Comparison of ENCODE assay signal across 8 cellular contexts in the genomic region with DNA sequence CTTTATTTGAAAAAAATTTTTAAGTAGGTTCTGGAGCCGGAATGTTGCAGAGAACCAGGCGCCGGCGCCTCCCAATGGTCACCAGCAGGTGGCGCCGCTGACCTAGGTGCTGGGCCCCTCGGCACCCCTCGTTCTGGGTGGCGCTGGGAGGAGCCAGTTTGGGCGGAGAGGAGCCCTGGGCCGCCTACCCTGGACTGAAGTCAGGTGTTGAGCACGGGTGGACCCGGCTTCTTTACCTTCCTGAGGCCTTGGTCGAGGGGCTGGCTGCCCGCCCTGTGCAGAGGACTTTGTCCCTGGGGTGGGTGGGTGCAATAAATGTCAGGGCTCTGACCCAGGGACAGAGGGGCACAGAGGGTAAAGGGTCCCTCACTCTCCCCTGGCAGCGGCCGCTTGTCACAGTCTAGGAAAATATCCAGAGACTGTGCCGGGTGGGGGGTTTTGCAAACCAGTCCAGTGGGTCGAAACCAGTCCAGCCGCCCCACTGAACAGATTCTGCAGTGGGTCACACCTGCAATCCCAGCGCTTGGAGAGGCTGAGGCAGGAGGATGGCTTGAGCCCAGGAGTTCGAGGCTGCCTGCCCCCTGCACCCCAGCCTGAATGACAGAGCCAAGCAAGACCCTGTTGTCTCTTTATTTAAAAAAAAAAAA. TPM values are rescaled to one million over a fixed set of nuclear protein-coding genes. Genes with fewer than 3 reads are reported as not detected.
DNase-seq lines count a peak whose midpoint lies in the region; ATAC-seq and TF ChIP-seq lines count a peak whose summit lies in the region.

No MANE protein-coding gene starts in this region.

- WGBS in lung, 2 donors = 22 to 33% methylated on average over 22 of the region's 22 CpGs

- no peak overlapping the region for H3K4me3 ChIP-seq in GM06990 (replicated peaks; ENCODE audit: low read depth, low read length)
- H3K4me3 ChIP-seq in lung = no peak overlapping the region

- H3K36me3 ChIP-seq in GM06990 (ENCODE audit: control insufficient read depth, insufficient read depth, low read length) (no peaks in the 10 kb centered on the region), lung (ENCODE audit: control insufficient read depth in 2 of 2, insufficient read depth in 2 of 2, low read length in 2 of 2) (no peaks in the 10 kb centered on the region)

- TF ChIP-seq CTCF in GM06990 (IDR thresholded peaks at IDR 0.05; ENCODE audit: insufficient read depth, low read length, poor library complexity, severe bottlenecking) = peak; percentile 97
- peak; percentile 92 for TF ChIP-seq CTCF in lung (IDR thresholded peaks at IDR 0.05; ENCODE audit: control extremely low read depth, extremely low read depth)

- H3K4me1 ChIP-seq in lung (ENCODE audit: control insufficient read depth in 2 of 2, insufficient read depth in 2 of 2, low read length in 2 of 2) = peaks cover 0 to 3% of the 10 kb centered on the region in 2 donors

- ATAC-seq in HG03280 (IDR thresholded peaks at IDR 0.05; ENCODE audit: unreplicated experiment) (peak; percentile 71), lung (ENCODE audit: insufficient read depth, low FRiP score) (peak; percentile 91), GM21381 (IDR thresholded peaks at IDR 0.05; ENCODE audit: unreplicated experiment) (no peak)

- peak; percentile 75 for DNase-seq in GM06990 (ENCODE audit: extremely low read depth, insufficient read length)
- peak; percentile 83 for DNase-seq in NCI-H748 (lab: John Stamatoyannopoulos, UW; ENCODE audit: unreplicated experiment)
- peak; percentile 59 to 71 for DNase-seq in activated CD4-positive, alpha-beta T cell treated with anti-CD3 and anti-CD28 coated beads, Interleukin-2, amount 50 U/mL, for 24 hours (ENCODE audit: low read depth in 1 of 2, low spot score in 1 of 2)
- peak; percentile 69 for DNase-seq in dermis blood vessel endothelial cell
- peak; percentile 80 for DNase-seq in lung (ENCODE audit: low spot score)
- peak; percentile 78 for DNase-seq in stimulated activated CD8-positive, alpha-beta memory T cell treated with anti-CD3 and anti-CD28 coated beads, Interleukin-15, amount 100 ng/mL, for 24 hours (ENCODE audit: low read depth)

- H3K27me3 ChIP-seq in GM06990 (replicated peaks; ENCODE audit: control insufficient read depth, insufficient read depth, low read length) = no peaks in the 10 kb centered on the region
- H3K27me3 ChIP-seq in lung (ENCODE audit: control insufficient read depth, insufficient read depth) = no peaks in the 10 kb centered on the region

- H3K9me3 ChIP-seq in lung (ENCODE audit: control insufficient read depth in 2 of 2, insufficient read depth in 1 of 2, low read length in 1 of 2) = no peaks in the 10 kb centered on the region

- H3K27ac ChIP-seq in lung (ENCODE audit: low read depth in 1 of 2, low read length in 1 of 2) = no peak overlapping the region

RNA-seq across cellular contexts. Expression of gene TNFRSF13B, which starts 30.1 kb away (rescaled TPM):
- total RNA-seq in dermis blood vessel endothelial cell (not detected in 2 replicates), lung (under 1 TPM; 0.34 to 0.61 TPM)
- polyA plus RNA-seq in lung = 1 to 10 TPM in 1 of 2 donors, under 1 TPM in 1; 0.08 to 1.4 TPM

RNA-seq across cellular contexts. Expression of gene MPRIP, which starts 40.3 kb away (rescaled TPM):
- total RNA-seq in dermis blood vessel endothelial cell (105 and 175 TPM in 2 replicates), lung (100 to 1,000 TPM; 181 to 342 TPM)
- 100 to 1,000 TPM; 121 to 168 TPM for polyA plus RNA-seq in lung
